ENCODE assay signal across 16 cellular contexts in genomic region chr12:110222027-110222426, GRCh38. TPM values are rescaled to one million over a fixed set of nuclear protein-coding genes. Genes with fewer than 3 reads are reported as not detected.
A peak's percentile ranks its signal among the peaks of the same experiment; 100 is the strongest.
DNase-seq lines count a peak whose midpoint lies in the region; ATAC-seq and TF ChIP-seq lines count a peak whose summit lies in the region.
"Had no signal": no experiment of that assay in that cellular context is flagged by ENCODE, and none has a peak within 500 bp of the region (broad histone marks: within the 10 kb centered on the region; RNA-seq: fewer than 3 reads in every experiment).

No MANE protein-coding gene starts in this region.

- TF ChIP-seq CTCF in right atrium auricular region (IDR thresholded peaks at IDR 0.05), result no peak
- no peak for TF ChIP-seq CTCF in dorsolateral prefrontal cortex (IDR thresholded peaks at IDR 0.05 in 54 of 56, conservative IDR thresholded peaks at IDR 0.05 in 2 of 56; ENCODE audit: low read depth in 1 of 56, partially characterized antibody in 56 of 56)
- TF ChIP-seq CTCF in sigmoid colon (IDR thresholded peaks at IDR 0.05), result no peak

- H3K9me3 ChIP-seq in right atrium auricular region, result no peaks in the 10 kb centered on the region
- H3K9me3 ChIP-seq in sigmoid colon, result no peaks in the 10 kb centered on the region

- H3K27ac ChIP-seq in right atrium auricular region (peak overlapping the region; percentile 70 to 80), dorsolateral prefrontal cortex (peak overlapping the region in 37 of 59 donors; percentile 0 to 93 (median 41)), sigmoid colon (peak overlapping the region; percentile 13 to 80 (median 60))

- TF ChIP-seq EP300 in sigmoid colon (IDR thresholded peaks at IDR 0.05), result no peak

- no peak for TF ChIP-seq POLR2A in sigmoid colon (IDR thresholded peaks at IDR 0.05)

- no peak overlapping the region for H3K4me3 Mint-ChIP-seq in activated CD4-positive, alpha-beta T cell treated with anti-CD3 and anti-CD28 coated beads, Interleukin-2, amount 10 ng/mL, durations not matched to agents 24 days and 14 days
- H3K4me3 Mint-ChIP-seq: B cell; CD8-positive, alpha-beta T cell; GM23338 had no signal

- H3K36me3 Mint-ChIP-seq in activated CD4-positive, alpha-beta T cell treated with anti-CD3 and anti-CD28 coated beads, Interleukin-2, amount 10 ng/mL, durations not matched to agents 24 days and 14 days (ENCODE audit: low read depth), result no peaks in the 10 kb centered on the region
- H3K36me3 Mint-ChIP-seq: CD8-positive, alpha-beta T cell had no signal

- no peak overlapping the region for H3K27ac Mint-ChIP-seq in activated CD4-positive, alpha-beta T cell treated with anti-CD3 and anti-CD28 coated beads, Interleukin-2, amount 10 ng/mL, durations not matched to agents 24 days and 14 days
- H3K27ac Mint-ChIP-seq: B cell; CD8-positive, alpha-beta T cell; GM23338 had no signal

- H3K27me3 ChIP-seq in right atrium auricular region (no peaks in the 10 kb centered on the region), dorsolateral prefrontal cortex (no peaks in the 10 kb centered on the region), sigmoid colon (no peaks in the 10 kb centered on the region)

- H3K36me3 ChIP-seq in right atrium auricular region (no peaks in the 10 kb centered on the region), sigmoid colon (peaks cover 0 to 16% (median 0%) of the 10 kb centered on the region in 4 donors)

- intact Hi-C loops in Right ventricle myocardium inferior (cut with DNase I) (no loop called here), dorsolateral prefrontal cortex (cut with DNase I) (no loop called here), sigmoid colon (cut with DNase I) (no loop called here)
- intact Hi-C loops in activated CD4-positive, alpha-beta T cell treated with anti-CD3 and anti-CD28 coated beads, Interleukin-2, amount 10 ng/mL, durations not matched to agents 24 days and 14 days (cut with micrococcal nuclease), result no loop called here

- H3K4me1 Mint-ChIP-seq in activated CD4-positive, alpha-beta T cell treated with anti-CD3 and anti-CD28 coated beads, Interleukin-2, amount 10 ng/mL, durations not matched to agents 24 days and 14 days, result no peaks in the 10 kb centered on the region
- H3K4me1 Mint-ChIP-seq: B cell had no signal

- no peak for DNase-seq in right atrium auricular region (ENCODE audit: low spot score)
- DNase-seq in Right ventricle myocardium inferior (ENCODE audit: missing footprints), result no peak
- DNase-seq in dorsolateral prefrontal cortex, result no peak
- no peak for DNase-seq in sigmoid colon
- no peak for DNase-seq in activated CD4-positive, alpha-beta T cell treated with anti-CD3 and anti-CD28 coated beads, Interleukin-2, amount 10 ng/mL, durations not matched to agents 24 days and 14 days
- no peak for DNase-seq in kidney tubule cell (ENCODE audit: low spot score)
- DNase-seq: CD8-positive, alpha-beta T cell; DND-41; GF-D8; NCI-H1436; NCI-H2081; NCI-H524 treated with DMSO at 0.1 percent for 48 hours; PC-3 had no signal

- H3K4me3 ChIP-seq in right atrium auricular region, result no peak overlapping the region
- no peak overlapping the region for H3K4me3 ChIP-seq in dorsolateral prefrontal cortex
- no peak overlapping the region for H3K4me3 ChIP-seq in sigmoid colon
- H3K4me3 ChIP-seq: GM23338 had no signal

- peaks cover 8% of the 10 kb centered on the region for H3K27me3 Mint-ChIP-seq in activated CD4-positive, alpha-beta T cell treated with anti-CD3 and anti-CD28 coated beads, Interleukin-2, amount 10 ng/mL, durations not matched to agents 24 days and 14 days
- H3K27me3 Mint-ChIP-seq: B cell had no signal

- ATAC-seq in Right ventricle myocardium inferior (no peak), GM21515 (IDR thresholded peaks at IDR 0.05; ENCODE audit: unreplicated experiment) (no peak)
- ATAC-seq: CD8-positive, alpha-beta T cell; GM23338; PC-3 had no signal

- no peaks in the 10 kb centered on the region for H3K9me3 Mint-ChIP-seq in activated CD4-positive, alpha-beta T cell treated with anti-CD3 and anti-CD28 coated beads, Interleukin-2, amount 10 ng/mL, durations not matched to agents 24 days and 14 days
- H3K9me3 Mint-ChIP-seq: CD8-positive, alpha-beta T cell; GM23338 had no signal

- H3K4me1 ChIP-seq in right atrium auricular region (peaks cover 0 to 44% of the 10 kb centered on the region in 2 donors), sigmoid colon (peaks cover 0 to 38% (median 25%) of the 10 kb centered on the region in 4 donors)

RNA-seq across cellular contexts. Expression of gene ATP2A2, which starts 59.0 kb away (rescaled TPM):
- total RNA-seq in right atrium auricular region, result 1,000 to 10,000 TPM; 1,597 to 3,086 TPM
- total RNA-seq in Right ventricle myocardium inferior, result 3,009 TPM
- 100 to 1,000 TPM; 198 to 558 (median 389) TPM for total RNA-seq in dorsolateral prefrontal cortex
- 100 to 1,000 TPM in 2 of 4 donors, 10 to 100 TPM in 2; 79.5 to 121 (median 93.7) TPM for total RNA-seq in sigmoid colon
- polyA plus RNA-seq in sigmoid colon, result 100 to 1,000 TPM in 1 of 3 donors, 10 to 100 TPM in 2; 16.6 to 115 (median 16.8) TPM
- 219 and 222 TPM in 2 replicates for total RNA-seq in activated CD4-positive, alpha-beta T cell treated with anti-CD3 and anti-CD28 coated beads, Interleukin-2, amount 10 ng/mL, durations not matched to agents 24 days and 14 days
